Comparison of ENCODE assay signal across 8 cellular contexts in genomic region chr17:56426901-56427300, GRCh38.
"Had no signal": no experiment of that assay in that cellular context is flagged by ENCODE, and none has a peak within 500 bp of the region (broad histone marks: within the 10 kb centered on the region; RNA-seq: fewer than 3 reads in every experiment).

No MANE protein-coding gene starts in this region.

- DNase-seq: GM23248, H9, HCEC 1CT, Karpas-422, KBM-7 had no signal

- H3K4me2 ChIP-seq: KMS-11 had no signal

- ATAC-seq: HepG2 had no signal

- H3K27ac ChIP-seq: GM23248, HL-60, KMS-11 had no signal

- FAIRE-seq: HepG2 had no signal

- H2AFZ ChIP-seq: GM23248 had no signal

- H3K9ac ChIP-seq: GM23248, KMS-11 had no signal

- H3K4me3 ChIP-seq: GM23248 had no signal
